ENCODE assay signal across 1 cellular context in genomic region chr17:28901866-28902818, GRCh38.
A peak's percentile ranks its signal among the peaks of the same experiment; 100 is the strongest.
TF ChIP-seq lines count a peak whose summit lies in the region.

No MANE protein-coding gene starts in this region.

TF ChIP-seq in HepG2, 621 proteins besides CTCF, POLR2A, EP300 and RAD21 (continues in another document):
- TF ChIP-seq ZSCAN31 (CRISPR knock-in tag; IDR thresholded peaks at IDR 0.05; ENCODE audit: low read depth) = no peak
- peak; percentile 34; the same call in 1 of the 2 replicates for TF ChIP-seq ZNF430 (CRISPR knock-in tag; IDR thresholded peaks at IDR 0.05)
- TF ChIP-seq RXRB (CRISPR knock-in tag; IDR thresholded peaks at IDR 0.05; ENCODE audit: borderline replicate concordance) = peak; percentile 34; the same call in 1 of the 2 replicates
- no peak for TF ChIP-seq XBP1 (CRISPR knock-in tag; IDR thresholded peaks at IDR 0.05)
- TF ChIP-seq HNRNPLL (IDR thresholded peaks at IDR 0.05; ENCODE audit: low read depth, low read length, poor library complexity, severe bottlenecking) = peak; percentile 78
- TF ChIP-seq ZNF773 (CRISPR knock-in tag; IDR thresholded peaks at IDR 0.05; ENCODE audit: borderline replicate concordance) = peak; percentile 87; the same call in 1 of the 2 replicates
- TF ChIP-seq ZSCAN21 (CRISPR knock-in tag; IDR thresholded peaks at IDR 0.05; ENCODE audit: borderline replicate concordance) = 0 out of 2 replicates have a peak, but pooled peaks have one; percentile 61
- TF ChIP-seq LCORL (IDR thresholded peaks at IDR 0.05) = no peak
- TF ChIP-seq LCORL (CRISPR knock-in tag; IDR thresholded peaks at IDR 0.05) = 0 out of 2 replicates have a peak, but pooled peaks have one; percentile 21
- peak; percentile 44 for TF ChIP-seq ZNF768 (CRISPR knock-in tag; IDR thresholded peaks at IDR 0.05)
- peak; percentile 39; the same call in 1 of the 2 replicates for TF ChIP-seq ZNF510 (CRISPR knock-in tag; IDR thresholded peaks at IDR 0.05; ENCODE audit: low read depth)
- peak; percentile 34; the same call in 1 of the 2 replicates for TF ChIP-seq KDM1A (CRISPR knock-in tag; IDR thresholded peaks at IDR 0.05)
- TF ChIP-seq MYPOP (CRISPR knock-in tag; IDR thresholded peaks at IDR 0.05) = peak; percentile 86
- 0 out of 2 replicates have a peak, but pooled peaks have one; percentile 28 for TF ChIP-seq HDAC2 (CRISPR knock-in tag; IDR thresholded peaks at IDR 0.05)
- TF ChIP-seq ZNF879 (CRISPR knock-in tag; IDR thresholded peaks at IDR 0.05) = 0 out of 2 replicates have a peak, but pooled peaks have one; percentile 19
- TF ChIP-seq CREB3 (CRISPR knock-in tag; IDR thresholded peaks at IDR 0.05) = no peak
- TF ChIP-seq SMC3 (IDR thresholded peaks at IDR 0.05; ENCODE audit: low read length) = no peak
- TF ChIP-seq IKZF1 (IDR thresholded peaks at IDR 0.05) = no peak
- no peak for TF ChIP-seq SSRP1 (CRISPR knock-in tag; IDR thresholded peaks at IDR 0.05)
- TF ChIP-seq ZMYM2 (CRISPR knock-in tag; IDR thresholded peaks at IDR 0.05) = 0 out of 2 replicates have a peak, but pooled peaks have one; percentile 51
- TF ChIP-seq ZNF800 (CRISPR knock-in tag; IDR thresholded peaks at IDR 0.05) = peak; percentile 87
- TF ChIP-seq KDM5A (IDR thresholded peaks at IDR 0.05; ENCODE audit: borderline replicate concordance, low read length) = peak; percentile 49; the same call in 1 of the 2 replicates
- TF ChIP-seq ZNF253 (CRISPR knock-in tag; IDR thresholded peaks at IDR 0.05; ENCODE audit: borderline replicate concordance) = 0 out of 2 replicates have a peak, but pooled peaks have one; percentile 12
- 0 out of 2 replicates have a peak, but pooled peaks have one; percentile 6 for TF ChIP-seq ZNF274 (CRISPR knock-in tag; IDR thresholded peaks at IDR 0.05)
- no peak for TF ChIP-seq SRF (IDR thresholded peaks at IDR 0.05; ENCODE audit: low read depth, low read length)
- 0 out of 2 replicates have a peak, but pooled peaks have one; percentile 17 for TF ChIP-seq FOXP4 (CRISPR knock-in tag; IDR thresholded peaks at IDR 0.05)
- TF ChIP-seq RXRA (CRISPR knock-in tag; IDR thresholded peaks at IDR 0.05) = peak; percentile 31; the same call in 1 of the 2 replicates
- TF ChIP-seq SP1 (IDR thresholded peaks at IDR 0.05) = no peak
- 0 out of 2 replicates have a peak, but pooled peaks have one; percentile 21 for TF ChIP-seq SP1 (CRISPR knock-in tag; IDR thresholded peaks at IDR 0.05)
- TF ChIP-seq TAF15 (IDR thresholded peaks at IDR 0.05; ENCODE audit: low read depth, low read length, poor library complexity, severe bottlenecking) = peak; percentile 70
- TF ChIP-seq TOPORS (CRISPR knock-in tag; IDR thresholded peaks at IDR 0.05) = peak; percentile 83; the same call in 1 of the 2 replicates
- TF ChIP-seq HNF1B (CRISPR knock-in tag; IDR thresholded peaks at IDR 0.05) = peak; percentile 29; the same call in 1 of the 2 replicates
- 0 out of 2 replicates have a peak, but pooled peaks have one; percentile 16 for TF ChIP-seq E2F5 (CRISPR knock-in tag; conservative IDR thresholded peaks at IDR 0.05)
- peak; percentile 40; the same call in 1 of the 2 replicates for TF ChIP-seq TSC22D2 (CRISPR knock-in tag; IDR thresholded peaks at IDR 0.05; ENCODE audit: borderline replicate concordance)
- TF ChIP-seq ZNF784 (CRISPR knock-in tag; IDR thresholded peaks at IDR 0.05; ENCODE audit: borderline replicate concordance) = 0 out of 2 replicates have a peak, but pooled peaks have one; percentile 19
- TF ChIP-seq REL (CRISPR knock-in tag; conservative IDR thresholded peaks at IDR 0.05) = 0 out of 2 replicates have a peak, but pooled peaks have one; percentile 2
- TF ChIP-seq ZNF234 (CRISPR knock-in tag; conservative IDR thresholded peaks at IDR 0.05) = 0 out of 2 replicates have a peak, but pooled peaks have one; percentile 42
- 0 out of 2 replicates have a peak, but pooled peaks have one; percentile 16 for TF ChIP-seq RFXANK (CRISPR knock-in tag; IDR thresholded peaks at IDR 0.05)
- peak; percentile 28; the same call in 1 of the 2 replicates for TF ChIP-seq MEF2D (CRISPR knock-in tag; IDR thresholded peaks at IDR 0.05)
- peak; percentile 11 for TF ChIP-seq HNRNPK (IDR thresholded peaks at IDR 0.05; ENCODE audit: low read depth, low read length, poor library complexity, severe bottlenecking)
- TF ChIP-seq ZNF281 (CRISPR knock-in tag; IDR thresholded peaks at IDR 0.05; ENCODE audit: borderline replicate concordance) = peak; percentile 88
- TF ChIP-seq KDM3A (CRISPR knock-in tag; IDR thresholded peaks at IDR 0.05; ENCODE audit: low read depth) = 0 out of 2 replicates have a peak, but pooled peaks have one; percentile 22
- TF ChIP-seq ZNF607 (CRISPR knock-in tag; IDR thresholded peaks at IDR 0.05; ENCODE audit: borderline replicate concordance) = 0 out of 2 replicates have a peak, but pooled peaks have one; percentile 23
- TF ChIP-seq ZNF414 (CRISPR knock-in tag; IDR thresholded peaks at IDR 0.05) = 0 out of 2 replicates have a peak, but pooled peaks have one; percentile 17
- TF ChIP-seq CCAR2 (optimal IDR thresholded peaks at IDR 0.05; ENCODE audit: low read depth, low read length) = no peak
- 0 out of 2 replicates have a peak, but pooled peaks have one; percentile 16 for TF ChIP-seq ZNF160 (CRISPR knock-in tag; IDR thresholded peaks at IDR 0.05)
- TF ChIP-seq ZFP82 (CRISPR knock-in tag; IDR thresholded peaks at IDR 0.05; ENCODE audit: borderline replicate concordance) = 0 out of 2 replicates have a peak, but pooled peaks have one; percentile 59
- peak; percentile 55; the same call in 1 of the 2 replicates for TF ChIP-seq BCL3 (CRISPR knock-in tag; IDR thresholded peaks at IDR 0.05)
- peak; percentile 49; the same call in 1 of the 2 replicates for TF ChIP-seq THRA (CRISPR knock-in tag; IDR thresholded peaks at IDR 0.05; ENCODE audit: borderline replicate concordance)
